ENCODE assay signal across 17 cellular contexts in genomic region chr1:48674641-48675040, GRCh38.
DNase-seq lines count a peak whose midpoint lies in the region; TF ChIP-seq lines count a peak whose summit lies in the region.
"Had no signal": no experiment of that assay in that cellular context is flagged by ENCODE, and none has a peak within 500 bp of the region (broad histone marks: within the 10 kb centered on the region; RNA-seq: fewer than 3 reads in every experiment).

No MANE protein-coding gene starts in this region.

- TF ChIP-seq CTCF in choroid plexus epithelial cell (conservative IDR thresholded peaks at IDR 0.05; ENCODE audit: low read depth, low read length), result no peak

- no peak overlapping the region for H3K4me3 ChIP-seq in choroid plexus epithelial cell (ENCODE audit: low read depth, low read length)
- H3K4me3 ChIP-seq: gastroesophageal sphincter, lower lobe of right lung, pancreas, stomach had no signal

- DNase-seq in ELF-1 (ENCODE audit: low read depth, low spot score) (peak; percentile 36), NCI-H69 (lab: John Stamatoyannopoulos, UW) (peak; percentile 72), choroid plexus epithelial cell (ENCODE audit: low read depth) (peak; percentile 58), putamen (ENCODE audit: low spot score) (peak; percentile 22), NCI-H1930 (lab: John Stamatoyannopoulos, UW) (no peak), NCI-H524 treated with DMSO at 0.1 percent for 48 hours (lab: John Stamatoyannopoulos, UW) (no peak)
- DNase-seq in activated CD4-positive, alpha-beta T cell treated with anti-CD3 and anti-CD28 coated beads, Interleukin-2, amount 50 U/mL, for 1 hour, result no peak
- DNase-seq: activated CD4-positive, alpha-beta T cell treated with anti-CD3 and anti-CD28 coated beads, Interleukin-2, amount 50 U/mL, for 4 hours; activated effector memory CD4-positive, alpha-beta T cell treated with Interleukin-2 at 50 U/mL for 16 hours; DMS 273 treated with DMSO at 0.1 percent for 48 hours; lower lobe of right lung; NCI-H526 treated with DMSO at 0.1 percent for 48 hours; pancreas; stimulated activated CD4-positive, alpha-beta T cell treated with anti-CD3 and anti-CD28 coated beads, Interleukin-2, amount 100 ng/mL, for 48 hours; stomach; SW 1271 had no signal

Comparison
In these comparisons a context has a peak if more than half of its experiments do, and no peak if none do; other contexts are left out.
1. DNase-seq: peak in ELF-1 (single experiment), NCI-H69 (single experiment), choroid plexus epithelial cell (single experiment) and putamen (single experiment); none in NCI-H1930 (0 of 2), NCI-H524 treated with DMSO at 0.1 percent for 48 hours (single experiment) and activated CD4-positive, alpha-beta T cell treated with anti-CD3 and anti-CD28 coated beads, Interleukin-2, amount 50 U/mL, for 1 hour (single experiment).